Comparison of ENCODE assay signal across 9 cellular contexts in genomic region chr13:23966691-23967615, GRCh38.
DNase-seq lines count a peak whose midpoint lies in the region; ATAC-seq and TF ChIP-seq lines count a peak whose summit lies in the region.
"Had no signal": no experiment of that assay in that cellular context is flagged by ENCODE, and none has a peak within 500 bp of the region (broad histone marks: within the 10 kb centered on the region; RNA-seq: fewer than 3 reads in every experiment).

No MANE protein-coding gene starts in this region.

- no peaks in the 10 kb centered on the region for H3K9me3 Mint-ChIP-seq in activated CD4-positive, alpha-beta T cell treated with anti-CD3 and anti-CD28 coated beads, Interleukin-2, amount 10 ng/mL, durations not matched to agents 7 days and 5 days

- peak overlapping the region; percentile 92 for H3K27ac Mint-ChIP-seq in activated CD4-positive, alpha-beta T cell treated with anti-CD3 and anti-CD28 coated beads, Interleukin-2, amount 10 ng/mL, durations not matched to agents 7 days and 5 days

- H3K36me3 ChIP-seq in effector memory CD4-positive, alpha-beta T cell (ENCODE audit: control insufficient read depth, insufficient read depth, low read length) = no peaks in the 10 kb centered on the region
- H3K36me3 ChIP-seq in ascending aorta = no peaks in the 10 kb centered on the region
- H3K36me3 ChIP-seq: BLaER1 treated with 17β-estradiol and CSF1 and Interleukin-3, amounts not matched to agents 10 nM and 100 nM had no signal

- H3K4me1 ChIP-seq in effector memory CD4-positive, alpha-beta T cell (ENCODE audit: control insufficient read depth, insufficient read depth, low read length, poor library complexity, severe bottlenecking) = no peaks in the 10 kb centered on the region
- H3K4me1 ChIP-seq in ascending aorta = no peaks in the 10 kb centered on the region

- H3K4me1 Mint-ChIP-seq in activated CD4-positive, alpha-beta T cell treated with anti-CD3 and anti-CD28 coated beads, Interleukin-2, amount 10 ng/mL, durations not matched to agents 7 days and 5 days = peaks cover 39% of the 10 kb centered on the region

- DNase-seq in activated CD4-positive, alpha-beta T cell treated with anti-CD3 and anti-CD28 coated beads, Interleukin-2, amount 10 ng/mL, durations not matched to agents 7 days and 5 days = peak; percentile 51
- no peak for DNase-seq in activated CD4-positive, alpha-beta T cell treated with anti-CD3 and anti-CD28 coated beads for 48 hours
- DNase-seq in effector memory CD4-positive, alpha-beta T cell = peak in 1 of 3 donors; percentile 10
- DNase-seq in substantia nigra (lab: John Stamatoyannopoulos, UW) (peak in 1 of 49 donors; percentile 15), NCI-H526 treated with DMSO at 0.1 percent for 48 hours (lab: John Stamatoyannopoulos, UW) (no peak), ascending aorta (ENCODE audit: low spot score in 2 of 2) (no peak)

- peak overlapping the region; percentile 67 for H3K4me3 ChIP-seq in effector memory CD4-positive, alpha-beta T cell (ENCODE audit: insufficient read depth, low read depth, low read length, poor library complexity, severe bottlenecking)
- H3K4me3 ChIP-seq in ascending aorta = no peak overlapping the region
- H3K4me3 ChIP-seq: BLaER1 treated with 17β-estradiol and CSF1 and Interleukin-3, amounts not matched to agents 10 nM and 100 nM had no signal

- intact Hi-C loops in ascending aorta (cut with DNase I) = no loop called here

- ATAC-seq in HG03378 (IDR thresholded peaks at IDR 0.05; ENCODE audit: unreplicated experiment) = peak; percentile 72
- no peak for ATAC-seq in HG02970 (IDR thresholded peaks at IDR 0.05; ENCODE audit: low FRiP score, unreplicated experiment)

- H3K36me3 Mint-ChIP-seq in activated CD4-positive, alpha-beta T cell treated with anti-CD3 and anti-CD28 coated beads, Interleukin-2, amount 10 ng/mL, durations not matched to agents 7 days and 5 days (ENCODE audit: low read depth) = peaks cover 5% of the 10 kb centered on the region

- peak overlapping the region; percentile 81 for H3K27ac ChIP-seq in effector memory CD4-positive, alpha-beta T cell (ENCODE audit: insufficient read depth, low read length, poor library complexity, severe bottlenecking)
- peak overlapping the region; percentile 69 for H3K27ac ChIP-seq in substantia nigra (ENCODE audit: low read depth, low read length, poor library complexity, severe bottlenecking)
- H3K27ac ChIP-seq in ascending aorta = no peak overlapping the region

- peak overlapping the region; percentile 70 for H3K4me3 Mint-ChIP-seq in activated CD4-positive, alpha-beta T cell treated with anti-CD3 and anti-CD28 coated beads, Interleukin-2, amount 10 ng/mL, durations not matched to agents 7 days and 5 days

- H3K9me3 ChIP-seq in effector memory CD4-positive, alpha-beta T cell (ENCODE audit: control insufficient read depth, low read length) = no peaks in the 10 kb centered on the region
- H3K9me3 ChIP-seq in ascending aorta = no peaks in the 10 kb centered on the region
- H3K9me3 ChIP-seq: BLaER1 treated with 17β-estradiol and CSF1 and Interleukin-3, amounts not matched to agents 10 nM and 100 nM had no signal

- no peaks in the 10 kb centered on the region for H3K27me3 Mint-ChIP-seq in activated CD4-positive, alpha-beta T cell treated with anti-CD3 and anti-CD28 coated beads, Interleukin-2, amount 10 ng/mL, durations not matched to agents 7 days and 5 days

- H3K27me3 ChIP-seq in effector memory CD4-positive, alpha-beta T cell (replicated peaks; ENCODE audit: control insufficient read depth, insufficient read depth, low read length, poor library complexity, severe bottlenecking) = no peaks in the 10 kb centered on the region
- no peaks in the 10 kb centered on the region for H3K27me3 ChIP-seq in ascending aorta
- H3K27me3 ChIP-seq: BLaER1 treated with 17β-estradiol and CSF1 and Interleukin-3, amounts not matched to agents 10 nM and 100 nM had no signal

- POLR2A ChIA-PET in activated CD4-positive, alpha-beta T cell treated with anti-CD3 and anti-CD28 coated beads, Interleukin-2, amount 10 ng/mL, durations not matched to agents 7 days and 5 days (lab: Charles Lee) = no interaction called here

- no peak for TF ChIP-seq CTCF in ascending aorta (IDR thresholded peaks at IDR 0.05)

- CTCF ChIA-PET in activated CD4-positive, alpha-beta T cell treated with anti-CD3 and anti-CD28 coated beads, Interleukin-2, amount 10 ng/mL, durations not matched to agents 7 days and 5 days (lab: Charles Lee) = interaction anchor here (0.5 to 2.1 kb wide), 3 partner anchors 7 to 318 kb away, joined by 3 to 4 read pairs (median 3); no protein-coding TSS in a partner anchor

Comparison
In these comparisons a context has a peak if more than half of its experiments do, and no peak if none do; other contexts are left out.
1. H3K27ac ChIP-seq: peak in effector memory CD4-positive, alpha-beta T cell (single experiment) and substantia nigra (single experiment); none in ascending aorta (0 of 2).